Comparison of ENCODE assay signal across 14 cellular contexts in the genomic region with DNA sequence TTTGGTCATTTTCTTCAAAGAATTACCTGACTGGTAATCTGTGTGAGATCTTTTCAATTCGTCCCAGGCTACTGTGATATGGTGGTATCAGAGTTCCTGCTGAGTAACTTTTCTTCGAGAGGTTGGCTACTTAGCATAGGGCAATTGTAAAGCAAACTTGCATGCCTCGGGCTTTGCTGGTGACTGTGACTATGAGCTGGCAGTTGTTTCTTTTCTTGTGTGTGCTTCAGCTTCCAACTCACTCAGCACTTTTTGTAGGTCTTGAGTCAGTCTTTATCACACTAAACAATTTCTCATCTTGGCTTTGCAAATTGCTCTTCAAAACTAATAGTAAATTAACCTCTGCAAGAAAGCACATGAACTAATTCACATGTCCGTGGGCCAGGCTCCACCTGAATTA. TPM values are rescaled to one million over a fixed set of nuclear protein-coding genes. Genes with fewer than 3 reads are reported as not detected.
DNase-seq lines count a peak whose midpoint lies in the region; ATAC-seq and TF ChIP-seq lines count a peak whose summit lies in the region.
"Had no signal": no experiment of that assay in that cellular context is flagged by ENCODE, and none has a peak within 500 bp of the region (broad histone marks: within the 10 kb centered on the region; RNA-seq: fewer than 3 reads in every experiment).

No MANE protein-coding gene starts in this region.

- TF ChIP-seq CTCF in MCF 10A (IDR thresholded peaks at IDR 0.05; ENCODE audit: unreplicated experiment) (no peak), breast epithelium (IDR thresholded peaks at IDR 0.05) (no peak), foreskin fibroblast (IDR thresholded peaks at IDR 0.05; ENCODE audit: low read depth, low read length) (no peak), transverse colon (IDR thresholded peaks at IDR 0.05) (no peak), progenitor cell of endocrine pancreas (IDR thresholded peaks at IDR 0.05; ENCODE audit: unreplicated experiment) (no peak)

- H3K9me3 ChIP-seq in breast epithelium (no peaks in the 10 kb centered on the region), transverse colon (no peaks in the 10 kb centered on the region)
- no peaks in the 10 kb centered on the region for H3K9me3 ChIP-seq in CD4-positive, alpha-beta memory T cell (ENCODE audit: control insufficient read depth in 1 of 2, low read length in 2 of 2)
- H3K9me3 ChIP-seq: ascending aorta, tibial artery had no signal

- no peaks in the 10 kb centered on the region for H3K36me3 Mint-ChIP-seq in MCF 10A (ENCODE audit: insufficient read depth, unreplicated experiment)
- H3K36me3 Mint-ChIP-seq in CD4-positive, alpha-beta memory T cell, result no peaks in the 10 kb centered on the region
- no peaks in the 10 kb centered on the region for H3K36me3 Mint-ChIP-seq in progenitor cell of endocrine pancreas (ENCODE audit: insufficient read depth)

- no peak for TF ChIP-seq POLR2A in breast epithelium (IDR thresholded peaks at IDR 0.05)
- no peak for TF ChIP-seq POLR2A in transverse colon (IDR thresholded peaks at IDR 0.05)

- intact Hi-C loops in MCF 10A (cut with micrococcal nuclease) (loop anchor here (2.0 kb wide), 1 partner anchor 199 kb away; no protein-coding TSS in a partner anchor), breast epithelium (cut with DNase I; ENCODE audit: low total_unique reads) (no loop called here), transverse colon (cut with DNase I; ENCODE audit: low total_unique reads) (no loop called here)
- intact Hi-C loops in CD4-positive, alpha-beta memory T cell (cut with micrococcal nuclease), result no loop called here

- H3K9me3 Mint-ChIP-seq in MCF 10A (ENCODE audit: unreplicated experiment) (peaks cover 7% of the 10 kb centered on the region), progenitor cell of endocrine pancreas (ENCODE audit: low read depth) (peaks cover 4% of the 10 kb centered on the region)
- H3K9me3 Mint-ChIP-seq in CD4-positive, alpha-beta memory T cell, result peaks cover 0 to 5% (median 1%) of the 10 kb centered on the region in 8 donors
- H3K9me3 Mint-ChIP-seq: activated T-helper 1 cell treated with anti-CD3 and anti-CD28 coated beads, Interleukin-12 subunit alpha, Interleukin-12 subunit beta, Interleukin-2, Interleukin-4 antibody, amounts not matched to agents 30 ng/mL and 10 ng/mL and 1 ng/mL, durations not matched to agents 14 hours and 24 hours and 36 hours had no signal

- no TSS peak for BruUV-seq in MCF 10A (replicated peaks; lab: Mats Ljungman, UMichigan)

- no peak for TF ChIP-seq EP300 in transverse colon (IDR thresholded peaks at IDR 0.05; ENCODE audit: low read depth)

- H3K36me3 ChIP-seq in breast epithelium (no peaks in the 10 kb centered on the region), transverse colon (no peaks in the 10 kb centered on the region)
- H3K36me3 ChIP-seq in CD4-positive, alpha-beta memory T cell (ENCODE audit: insufficient read depth, low read length), result no peaks in the 10 kb centered on the region
- H3K36me3 ChIP-seq: ascending aorta, tibial artery had no signal

- H3K27ac ChIP-seq in breast epithelium (no peak overlapping the region), transverse colon (peak overlapping the region; percentile 81 to 87 (median 83))
- H3K27ac ChIP-seq in CD4-positive, alpha-beta memory T cell (ENCODE audit: low read depth, low read length), result no peak overlapping the region
- H3K27ac ChIP-seq: ascending aorta, tibial artery had no signal

- 45 to 70% methylated on average over 3 to 4 of the region's 4 CpGs for WGBS in transverse colon (ENCODE audit: low coverage in 1 of 2), 2 donors

- H3K4me3 ChIP-seq in breast epithelium (no peak overlapping the region), foreskin fibroblast (ENCODE audit: low read depth in 1 of 2, low read length in 2 of 2) (no peak overlapping the region), transverse colon (no peak overlapping the region)
- no peak overlapping the region for H3K4me3 ChIP-seq in CD4-positive, alpha-beta memory T cell (ENCODE audit: low read length in 2 of 2)
- H3K4me3 ChIP-seq: ascending aorta, tibial artery had no signal

- H3K4me1 ChIP-seq in breast epithelium (no peaks in the 10 kb centered on the region), transverse colon (peaks cover 0 to 55% (median 32%) of the 10 kb centered on the region in 4 donors)
- H3K4me1 ChIP-seq in CD4-positive, alpha-beta memory T cell (ENCODE audit: insufficient read depth, low read length), result no peaks in the 10 kb centered on the region
- H3K4me1 ChIP-seq: ascending aorta had no signal

- in situ Hi-C loops in transverse colon (cut with MboI; ENCODE audit: low pct_ligation_motif_present in 1 of 4, low pct_unique_long_range_greater_than_20kb in 1 of 4, low sequenced_read_pairs in 3 of 4), result no loop called here

- H3K27ac Mint-ChIP-seq in MCF 10A (ENCODE audit: low read depth, unreplicated experiment) (no peak overlapping the region), progenitor cell of endocrine pancreas (no peak overlapping the region)
- no peak overlapping the region for H3K27ac Mint-ChIP-seq in CD4-positive, alpha-beta memory T cell
- H3K27ac Mint-ChIP-seq: activated T-helper 1 cell treated with anti-CD3 and anti-CD28 coated beads, Interleukin-12 subunit alpha, Interleukin-12 subunit beta, Interleukin-2, Interleukin-4 antibody, amounts not matched to agents 30 ng/mL and 10 ng/mL and 1 ng/mL, durations not matched to agents 14 hours and 24 hours and 36 hours had no signal

- no peaks in the 10 kb centered on the region for H3K27me3 Mint-ChIP-seq in MCF 10A (ENCODE audit: insufficient read depth, unreplicated experiment)
- peaks cover 6 to 8% of the 10 kb centered on the region in 2 donors for H3K27me3 Mint-ChIP-seq in CD4-positive, alpha-beta memory T cell
- H3K27me3 Mint-ChIP-seq in progenitor cell of endocrine pancreas, result no peaks in the 10 kb centered on the region

- DNase-seq in MCF 10A (ENCODE audit: unreplicated experiment) (peak; percentile 48), breast epithelium (ENCODE audit: low spot score in 2 of 2) (no peak), amniotic stem cell (lab: John Stamatoyannopoulos, UW) (peak; percentile 24), foreskin fibroblast (peak; percentile 83 to 88), transverse colon (no peak), progenitor cell of endocrine pancreas (ENCODE audit: low spot score, unreplicated experiment) (no peak)
- DNase-seq in CD4-positive, alpha-beta memory T cell, result no peak
- DNase-seq: 8988T; activated CD4-positive, alpha-beta T cell treated with anti-CD3 and anti-CD28 coated beads for 4 hours; MM.1S; tibial artery had no signal

- ATAC-seq in GM21515 (IDR thresholded peaks at IDR 0.05; ENCODE audit: unreplicated experiment), result no peak

- H3K4me1 Mint-ChIP-seq in MCF 10A (ENCODE audit: insufficient read depth, unreplicated experiment), result peaks cover 37% of the 10 kb centered on the region
- H3K4me1 Mint-ChIP-seq in CD4-positive, alpha-beta memory T cell, result no peaks in the 10 kb centered on the region
- H3K4me1 Mint-ChIP-seq in progenitor cell of endocrine pancreas (ENCODE audit: low read depth), result peaks cover 34% of the 10 kb centered on the region

- CTCF ChIA-PET in MCF 10A (lab: Yijun Ruan, JAX), result interaction anchor here (0.6 to 1.3 kb wide), 6 partner anchors 13 to 686 kb away, joined by 3 to 5 read pairs (median 3); no protein-coding TSS in a partner anchor
- CTCF ChIA-PET in CD4-positive, alpha-beta memory T cell (lab: Charles Lee; ENCODE audit: partially characterized antibody), result no interaction called here

- H3K4me3 Mint-ChIP-seq in MCF 10A (ENCODE audit: unreplicated experiment), result no peak overlapping the region
- H3K4me3 Mint-ChIP-seq in CD4-positive, alpha-beta memory T cell, result no peak overlapping the region
- H3K4me3 Mint-ChIP-seq in progenitor cell of endocrine pancreas (ENCODE audit: low read depth), result no peak overlapping the region
- H3K4me3 Mint-ChIP-seq: activated T-helper 1 cell treated with anti-CD3 and anti-CD28 coated beads, Interleukin-12 subunit alpha, Interleukin-12 subunit beta, Interleukin-2, Interleukin-4 antibody, amounts not matched to agents 30 ng/mL and 10 ng/mL and 1 ng/mL, durations not matched to agents 14 hours and 24 hours and 36 hours had no signal

- H3K27me3 ChIP-seq in breast epithelium (no peaks in the 10 kb centered on the region), transverse colon (no peaks in the 10 kb centered on the region)
- no peaks in the 10 kb centered on the region for H3K27me3 ChIP-seq in CD4-positive, alpha-beta memory T cell (ENCODE audit: insufficient read depth, low read length)
- H3K27me3 ChIP-seq: ascending aorta, tibial artery had no signal

- POLR2A ChIA-PET in MCF 10A (lab: Yijun Ruan, JAX), result interaction anchor here (0.6 to 5.9 kb wide), 12 partner anchors 10 to 320 kb away, joined by 3 to 58 read pairs (median 4); a partner anchor contains a TSS
- POLR2A ChIA-PET in CD4-positive, alpha-beta memory T cell (lab: Charles Lee; ENCODE audit: partially characterized antibody), result no interaction called here

RNA-seq across cellular contexts. Expression of a gene that starts 44.3 kb away (rescaled TPM):
- total RNA-seq in MCF 10A (2022) (6.8 and 8.0 TPM in 2 replicates), breast epithelium (10 to 100 TPM in 2 of 3 donors, under 1 TPM in 1; 0.64 to 13.2 (median 11.8) TPM), transverse colon (100 to 1,000 TPM in 3 of 4 donors, 10 to 100 TPM in 1; 53.3 to 443 (median 294) TPM), progenitor cell of endocrine pancreas (13.0 and 16.0 TPM in 2 replicates)
- not detected for total RNA-seq in CD4-positive, alpha-beta memory T cell
- not detected for polyA plus RNA-seq in CD4-positive, alpha-beta memory T cell
- total RNA-seq: activated T-helper 1 cell treated with anti-CD3 and anti-CD28 coated beads, Interleukin-12 subunit alpha, Interleukin-12 subunit beta, Interleukin-2, Interleukin-4 antibody, amounts not matched to agents 30 ng/mL and 10 ng/mL and 1 ng/mL, durations not matched to agents 14 hours and 24 hours and 36 hours; ascending aorta had no signal

Comparison
In these comparisons a context has a peak if more than half of its experiments do, and no peak if none do; other contexts are left out.
1. DNase-seq: peak in MCF 10A (single experiment), amniotic stem cell (single experiment) and foreskin fibroblast (2 of 2); none in breast epithelium (0 of 2), transverse colon (single experiment), CD4-positive, alpha-beta memory T cell (0 of 5) and progenitor cell of endocrine pancreas (single experiment).
2. H3K27ac ChIP-seq: peak in transverse colon (4 of 4); none in breast epithelium (0 of 2) and CD4-positive, alpha-beta memory T cell (single experiment).